In the genomic region with DNA sequence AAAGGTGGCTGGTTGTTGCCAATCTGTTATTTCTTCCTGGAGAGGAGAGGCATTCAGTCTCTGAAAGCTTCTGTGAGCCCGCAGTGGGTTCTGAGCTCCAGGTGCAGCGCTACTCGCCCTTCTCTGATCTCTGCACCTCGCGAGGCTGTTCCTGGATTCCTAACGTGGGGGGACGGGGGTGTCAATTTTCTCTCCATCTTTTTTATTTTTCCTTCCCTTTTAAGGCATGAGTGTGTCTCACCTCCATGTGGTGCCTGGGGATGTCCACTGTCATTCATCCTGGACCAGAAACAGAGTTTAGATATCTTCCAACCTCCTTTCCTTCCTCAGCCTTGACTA, we compare ENCODE assay signal across 8 cellular contexts. TPM values are rescaled to one million over a fixed set of nuclear protein-coding genes. Genes with fewer than 3 reads are reported as not detected.
A peak's percentile ranks its signal among the peaks of the same experiment; 100 is the strongest.
DNase-seq lines count a peak whose midpoint lies in the region; ATAC-seq, FAIRE-seq and TF ChIP-seq lines count a peak whose summit lies in the region.

No MANE protein-coding gene starts in this region.

- no peaks in the 10 kb centered on the region for H3K9me2 ChIP-seq in Karpas-422 (replicated peaks; ENCODE audit: insufficient read depth, low read length)

- no peaks in the 10 kb centered on the region for H3K27me3 Mint-ChIP-seq in activated CD8-positive, alpha-beta T cell treated with anti-CD3 and anti-CD28 coated beads for 36 hours

- H3K9me3 ChIP-seq in Karpas-422 (ENCODE audit: low read length) = peaks cover 25% of the 10 kb centered on the region

- H3K36me3 ChIP-seq in Karpas-422 (ENCODE audit: insufficient read depth, low read length) = no peaks in the 10 kb centered on the region

- no peak overlapping the region for H3K4me2 ChIP-seq in Karpas-422 (ENCODE audit: low read depth, low read length, poor library complexity, severe bottlenecking)

- FAIRE-seq in GM12892 (lab: Jason Lieb, UNC) = no peak

- ATAC-seq in activated CD8-positive, alpha-beta T cell treated with anti-CD3 and anti-CD28 coated beads for 36 hours = no peak
- ATAC-seq in left ventricle myocardium superior (peak; percentile 53), sciatic nerve (no peak)

- H3K9me3 Mint-ChIP-seq in activated CD8-positive, alpha-beta T cell treated with anti-CD3 and anti-CD28 coated beads for 36 hours = peaks cover 44% of the 10 kb centered on the region

- no peaks in the 10 kb centered on the region for H3K79me2 ChIP-seq in Karpas-422 (ENCODE audit: low read length)

- H3K27ac ChIP-seq in skin epidermis (peak overlapping the region in 2 of 21 experiments; percentile 2 to 57), Karpas-422 (ENCODE audit: low read length) (no peak overlapping the region)

- no peaks in the 10 kb centered on the region for H3K4me1 ChIP-seq in Karpas-422 (ENCODE audit: low read length)

- intact Hi-C loops in activated CD8-positive, alpha-beta T cell treated with anti-CD3 and anti-CD28 coated beads for 36 hours (cut with micrococcal nuclease) = no loop called here
- intact Hi-C loops in left ventricle myocardium superior (cut with micrococcal nuclease) = no loop called here
- intact Hi-C loops in sciatic nerve (cut with DNase I) = no loop called here

- DNase-seq in NCI-H1105 treated with DMSO at 0.1 percent for 48 hours (lab: John Stamatoyannopoulos, UW) = peak; percentile 20
- DNase-seq in NCI-H1105 (lab: John Stamatoyannopoulos, UW) = no peak
- DNase-seq in activated CD8-positive, alpha-beta T cell treated with anti-CD3 and anti-CD28 coated beads for 36 hours = peak; percentile 2
- DNase-seq in left ventricle myocardium superior = no peak
- no peak for DNase-seq in Karpas-422
- DNase-seq in GM12892 (ENCODE audit: insufficient read length) = no peak
- DNase-seq in sciatic nerve (ENCODE audit: low spot score) = no peak

- no peak overlapping the region for H2AFZ ChIP-seq in Karpas-422 (ENCODE audit: low read length)

- H3K4me1 Mint-ChIP-seq in activated CD8-positive, alpha-beta T cell treated with anti-CD3 and anti-CD28 coated beads for 36 hours (ENCODE audit: low read depth) = peaks cover 9% of the 10 kb centered on the region

- TF ChIP-seq POLR2A in GM12892 (IDR thresholded peaks at IDR 0.05; ENCODE audit: low read depth, low read length) = no peak

- CTCF ChIA-PET in activated CD8-positive, alpha-beta T cell treated with anti-CD3 and anti-CD28 coated beads for 36 hours (lab: Charles Lee) = no interaction called here

- H3K4me3 Mint-ChIP-seq in activated CD8-positive, alpha-beta T cell treated with anti-CD3 and anti-CD28 coated beads for 36 hours = peak overlapping the region; percentile 66

- no peaks in the 10 kb centered on the region for H3K27me3 ChIP-seq in Karpas-422 (ENCODE audit: low read length)

- H4K20me1 ChIP-seq in Karpas-422 (ENCODE audit: insufficient read depth, low read depth, low read length) = no peaks in the 10 kb centered on the region

- no peak overlapping the region for H3K9ac ChIP-seq in Karpas-422 (ENCODE audit: low read length)

- POLR2A ChIA-PET in activated CD8-positive, alpha-beta T cell treated with anti-CD3 and anti-CD28 coated beads for 36 hours (lab: Charles Lee) = no interaction called here

- H3K4me3 ChIP-seq in skin epidermis (peak overlapping the region in 5 of 7 experiments; percentile 4 to 38 (median 14)), Karpas-422 (ENCODE audit: low read length) (no peak overlapping the region)

- H3K27ac Mint-ChIP-seq in activated CD8-positive, alpha-beta T cell treated with anti-CD3 and anti-CD28 coated beads for 36 hours = peak overlapping the region; percentile 75

- H3K36me3 Mint-ChIP-seq in activated CD8-positive, alpha-beta T cell treated with anti-CD3 and anti-CD28 coated beads for 36 hours (ENCODE audit: low read depth) = peaks cover 26% of the 10 kb centered on the region

- TF ChIP-seq CTCF in activated CD8-positive, alpha-beta T cell treated with anti-CD3 and anti-CD28 coated beads for 36 hours (IDR thresholded peaks at IDR 0.05) = no peak

RNA-seq across cellular contexts. Expression of a gene that starts 0.6 kb away (rescaled TPM):
- under 1 TPM; 0.20 to 0.43 TPM for total RNA-seq in activated CD8-positive, alpha-beta T cell treated with anti-CD3 and anti-CD28 coated beads for 36 hours
- total RNA-seq in left ventricle myocardium superior (6.5 TPM), sciatic nerve (0.40 TPM)
- total RNA-seq in Karpas-422 (2014; rRNA removed; shearing (Covaris generic); ENCODE audit: low replicate concordance) = 1.9 and 5.8 TPM in 2 replicates
- polyA plus RNA-seq in GM12892 (2012; ENCODE audit: missing spikeins) = 1.5 TPM

RNA-seq across cellular contexts. Expression of a gene that starts 44.5 kb away (rescaled TPM):
- total RNA-seq in activated CD8-positive, alpha-beta T cell treated with anti-CD3 and anti-CD28 coated beads for 36 hours = 1 to 10 TPM; 2.7 to 3.6 TPM
- total RNA-seq in left ventricle myocardium superior (4.5 TPM), sciatic nerve (11.5 TPM)
- total RNA-seq in Karpas-422 (2014; rRNA removed; shearing (Covaris generic); ENCODE audit: low replicate concordance) = 2.8 and 11.1 TPM in 2 replicates
- polyA plus RNA-seq in GM12892 (2012; ENCODE audit: missing spikeins) = 5.2 TPM

RNA-seq across cellular contexts. Expression of a gene that starts 48.0 kb away (rescaled TPM):
- total RNA-seq in activated CD8-positive, alpha-beta T cell treated with anti-CD3 and anti-CD28 coated beads for 36 hours = 10 to 100 TPM; 17.7 to 18.5 TPM
- total RNA-seq in left ventricle myocardium superior (11.5 TPM), sciatic nerve (30.6 TPM)
- total RNA-seq in Karpas-422 (2014; rRNA removed; shearing (Covaris generic); ENCODE audit: low replicate concordance) = 28.4 and 29.5 TPM in 2 replicates
- 12.2 TPM for polyA plus RNA-seq in GM12892 (2012; ENCODE audit: missing spikeins)

Comparison
In these comparisons a context has a peak if more than half of its experiments do, and no peak if none do; other contexts are left out.
1. DNase-seq: peak in NCI-H1105 treated with DMSO at 0.1 percent for 48 hours (single experiment) and activated CD8-positive, alpha-beta T cell treated with anti-CD3 and anti-CD28 coated beads for 36 hours (single experiment); none in NCI-H1105 (single experiment), left ventricle myocardium superior (single experiment), Karpas-422 (single experiment), GM12892 (single experiment) and sciatic nerve (single experiment).